In the genomic region with DNA sequence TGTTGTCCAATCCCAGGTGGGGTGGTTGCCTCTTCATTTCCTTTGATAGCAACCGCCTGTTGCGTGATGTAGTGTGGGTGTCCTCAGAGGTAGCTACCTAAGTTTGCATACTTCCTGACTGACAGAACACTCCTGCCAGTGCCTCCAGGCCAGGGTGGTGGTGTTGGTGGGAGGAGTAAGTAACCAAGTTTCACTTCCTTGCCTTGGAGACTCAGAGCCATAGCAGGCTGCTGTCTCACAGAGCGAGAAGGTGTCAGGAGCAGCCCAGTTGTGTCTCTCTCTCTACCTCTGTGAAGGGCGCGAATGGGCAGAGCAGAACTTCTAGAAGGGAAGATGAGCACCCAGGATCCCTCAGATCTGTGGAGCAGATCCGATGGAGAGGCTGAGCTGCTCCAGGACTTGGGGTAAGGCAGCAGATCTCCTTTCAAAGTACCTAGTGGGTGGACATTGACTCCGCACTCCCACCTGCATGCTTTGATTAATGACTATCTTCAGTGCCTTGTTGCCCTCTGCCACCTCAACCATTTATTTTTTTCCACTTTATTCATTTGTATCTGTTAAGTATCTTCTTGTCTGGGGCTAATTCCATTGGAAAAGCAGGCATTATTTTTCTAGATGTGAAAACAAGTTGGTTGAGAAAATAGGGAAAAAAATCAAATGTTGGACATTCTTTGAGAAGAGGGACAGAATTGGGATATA, we compare ENCODE assay signal across 9 cellular contexts. TPM values are rescaled to one million over a fixed set of nuclear protein-coding genes. Genes with fewer than 3 reads are reported as not detected.
A peak's percentile ranks its signal among the peaks of the same experiment; 100 is the strongest.
DNase-seq lines count a peak whose midpoint lies in the region; ATAC-seq and TF ChIP-seq lines count a peak whose summit lies in the region.
"Had no signal": no experiment of that assay in that cellular context is flagged by ENCODE, and none has a peak within 500 bp of the region (broad histone marks: within the 10 kb centered on the region; RNA-seq: fewer than 3 reads in every experiment).

A gene with protein sequence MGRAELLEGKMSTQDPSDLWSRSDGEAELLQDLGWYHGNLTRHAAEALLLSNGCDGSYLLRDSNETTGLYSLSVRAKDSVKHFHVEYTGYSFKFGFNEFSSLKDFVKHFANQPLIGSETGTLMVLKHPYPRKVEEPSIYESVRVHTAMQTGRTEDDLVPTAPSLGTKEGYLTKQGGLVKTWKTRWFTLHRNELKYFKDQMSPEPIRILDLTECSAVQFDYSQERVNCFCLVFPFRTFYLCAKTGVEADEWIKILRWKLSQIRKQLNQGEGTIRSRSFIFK (plus strand): TSS at position 217 of the 699 bp plus-strand sequence. CDS start 87 bp downstream, at position 304.

- H3K27me3 ChIP-seq in CD4-positive, CD25-positive, alpha-beta regulatory T cell (ENCODE audit: control insufficient read depth, insufficient read depth, low read length) = no peaks in the 10 kb centered on the region
- H3K27me3 ChIP-seq in esophagus (ENCODE audit: control insufficient read depth in 1 of 2, insufficient read depth in 2 of 2, low read length in 2 of 2) = no peaks in the 10 kb centered on the region

- no peaks in the 10 kb centered on the region for H3K36me3 Mint-ChIP-seq in CD4-positive, CD25-positive, alpha-beta regulatory T cell
- peaks cover 4% of the 10 kb centered on the region for H3K36me3 Mint-ChIP-seq in IgD-negative memory B cell

- H3K4me1 ChIP-seq in CD4-positive, CD25-positive, alpha-beta regulatory T cell (ENCODE audit: control insufficient read depth, insufficient read depth, low read length, poor library complexity, severe bottlenecking) = peaks cover 61% of the 10 kb centered on the region
- H3K4me1 ChIP-seq in esophagus (ENCODE audit: control insufficient read depth in 2 of 2, insufficient read depth in 2 of 2, low read length in 1 of 2) = no peaks in the 10 kb centered on the region

- peaks cover 26 to 65% (median 52%) of the 10 kb centered on the region in 4 donors for H3K4me1 Mint-ChIP-seq in CD4-positive, CD25-positive, alpha-beta regulatory T cell
- H3K4me1 Mint-ChIP-seq in IgD-negative memory B cell = peaks cover 22 to 42% (median 42%) of the 10 kb centered on the region in 3 donors

- H3K4me3 Mint-ChIP-seq in CD4-positive, CD25-positive, alpha-beta regulatory T cell = peak within 1 kb of the TSS; percentile 87 to 96 (median 91)
- peak within 1 kb of the TSS; percentile 92 to 99 (median 93) for H3K4me3 Mint-ChIP-seq in IgD-negative memory B cell

- peak; percentile 93 to 94 for ATAC-seq in CD4-positive, CD25-positive, alpha-beta regulatory T cell (ENCODE audit: low read depth in 2 of 2)
- peak; percentile 95 for ATAC-seq in GM21367 (IDR thresholded peaks at IDR 0.05; ENCODE audit: unreplicated experiment)

- peak within 1 kb of the TSS; percentile 92 to 97 (median 96) for H3K27ac Mint-ChIP-seq in CD4-positive, CD25-positive, alpha-beta regulatory T cell
- H3K27ac Mint-ChIP-seq in IgD-negative memory B cell = peak within 1 kb of the TSS; percentile 82 to 98 (median 91)

- H3K27me3 Mint-ChIP-seq in CD4-positive, CD25-positive, alpha-beta regulatory T cell = no peaks in the 10 kb centered on the region
- H3K27me3 Mint-ChIP-seq in IgD-negative memory B cell = peaks cover 2% of the 10 kb centered on the region

- H3K9me3 ChIP-seq in CD4-positive, CD25-positive, alpha-beta regulatory T cell (ENCODE audit: control insufficient read depth in 2 of 2, low read length in 2 of 2) = no peaks in the 10 kb centered on the region
- H3K9me3 ChIP-seq in esophagus (ENCODE audit: control insufficient read depth in 2 of 2, insufficient read depth in 1 of 2, low read depth in 1 of 2, low read length in 1 of 2) = no peaks in the 10 kb centered on the region

- peak within 1 kb of the TSS; percentile 78 for H3K27ac ChIP-seq in CD4-positive, CD25-positive, alpha-beta regulatory T cell (ENCODE audit: insufficient read depth, low read length, poor library complexity, severe bottlenecking)
- peak within 1 kb of the TSS; percentile 93 to 99 for H3K27ac ChIP-seq in esophagus (ENCODE audit: low read depth in 2 of 2, low read length in 1 of 2)

- H3K9me3 Mint-ChIP-seq in CD4-positive, CD25-positive, alpha-beta regulatory T cell = no peaks in the 10 kb centered on the region
- no peaks in the 10 kb centered on the region for H3K9me3 Mint-ChIP-seq in IgD-negative memory B cell

- POLR2A ChIA-PET in HEK293T (lab: Yijun Ruan, JAX) = interaction anchor here (0.5 kb wide), 1 partner anchor 253 kb away, joined by 3 read pairs; a partner anchor contains a TSS

- peak; percentile 56 to 95 (median 79) for DNase-seq in CD4-positive, CD25-positive, alpha-beta regulatory T cell
- peak; percentile 63 to 65 for DNase-seq in activated CD4-positive, alpha-beta T cell treated with anti-CD3 and anti-CD28 coated beads, Interleukin-2, amount 50 U/mL, for 4 hours
- peak; percentile 18 to 37 for DNase-seq in stimulated activated CD4-positive, alpha-beta T cell treated with anti-CD3 and anti-CD28 coated beads, Interleukin-1b, Interleukin-23, amount 100 ng/mL, for 1 hour (ENCODE audit: low read depth in 2 of 2)
- DNase-seq in HEK293T (ENCODE audit: extremely low spot score) = no peak
- DNase-seq in NCI-H2029 (lab: John Stamatoyannopoulos, UW) = no peak

- no peaks in the 10 kb centered on the region for H3K36me3 ChIP-seq in CD4-positive, CD25-positive, alpha-beta regulatory T cell (ENCODE audit: control insufficient read depth, insufficient read depth, low read length)
- H3K36me3 ChIP-seq in esophagus (ENCODE audit: control insufficient read depth in 2 of 2, insufficient read depth in 2 of 2, low read length in 1 of 2) = no peaks in the 10 kb centered on the region

- peak within 1 kb of the TSS; percentile 91 for H3K4me3 ChIP-seq in CD4-positive, CD25-positive, alpha-beta regulatory T cell (ENCODE audit: low read depth, low read length)
- peak within 1 kb of the TSS; percentile 61 to 68 for H3K4me3 ChIP-seq in esophagus (ENCODE audit: low read depth in 1 of 2, low read length in 2 of 2)

- 40 to 60% methylated on average over 7 of the region's 7 CpGs for WGBS in esophagus, 2 donors

- CTCF ChIA-PET in HEK293T (lab: Yijun Ruan, JAX) = no interaction called here

TF ChIP-seq in HEK293T, 16 proteins besides CTCF, POLR2A, EP300 and RAD21:
- TF ChIP-seq FOXM1 (IDR thresholded peaks at IDR 0.05; ENCODE audit: borderline replicate concordance) (no peak), FOXA1 (IDR thresholded peaks at IDR 0.05) (no peak), ARNT (IDR thresholded peaks at IDR 0.05) (no peak), FOXK2 (IDR thresholded peaks at IDR 0.05) (no peak), BHLHE40 (IDR thresholded peaks at IDR 0.05; ENCODE audit: borderline replicate concordance) (no peak), ZNF384 (IDR thresholded peaks at IDR 0.05) (no peak), SP1 (IDR thresholded peaks at IDR 0.05) (no peak), SUZ12 (IDR thresholded peaks at IDR 0.05) (no peak), TARDBP (IDR thresholded peaks at IDR 0.05) (no peak), ELF4 (IDR thresholded peaks at IDR 0.05) (no peak), CTBP1 (IDR thresholded peaks at IDR 0.05; ENCODE audit: borderline replicate concordance) (no peak), HDGF (IDR thresholded peaks at IDR 0.05; ENCODE audit: borderline replicate concordance) (no peak), NFRKB (IDR thresholded peaks at IDR 0.05) (no peak), L3MBTL2 (conservative IDR thresholded peaks at IDR 0.05) (no peak), LEF1 (IDR thresholded peaks at IDR 0.05; ENCODE audit: borderline replicate concordance) (no peak)
- TF ChIP-seq, protein P1, sequence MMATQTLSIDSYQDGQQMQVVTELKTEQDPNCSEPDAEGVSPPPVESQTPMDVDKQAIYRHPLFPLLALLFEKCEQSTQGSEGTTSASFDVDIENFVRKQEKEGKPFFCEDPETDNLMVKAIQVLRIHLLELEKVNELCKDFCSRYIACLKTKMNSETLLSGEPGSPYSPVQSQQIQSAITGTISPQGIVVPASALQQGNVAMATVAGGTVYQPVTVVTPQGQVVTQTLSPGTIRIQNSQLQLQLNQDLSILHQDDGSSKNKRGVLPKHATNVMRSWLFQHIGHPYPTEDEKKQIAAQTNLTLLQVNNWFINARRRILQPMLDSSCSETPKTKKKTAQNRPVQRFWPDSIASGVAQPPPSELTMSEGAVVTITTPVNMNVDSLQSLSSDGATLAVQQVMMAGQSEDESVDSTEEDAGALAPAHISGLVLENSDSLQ (IDR thresholded peaks at IDR 0.05) = no peak
TF ChIP-seq in HEK293T: peak in this region for 0.

RNA-seq across cellular contexts. Expression of the gene that starts here (rescaled TPM):
- total RNA-seq in CD4-positive, CD25-positive, alpha-beta regulatory T cell = 29.8 TPM
- 10 to 100 TPM; 25.0 to 42.8 (median 31.7) TPM for polyA plus RNA-seq in CD4-positive, CD25-positive, alpha-beta regulatory T cell
- polyA plus RNA-seq in IgD-negative memory B cell (172 TPM), esophagus (10 to 100 TPM; 29.1 to 40.6 TPM)
- total RNA-seq: fibroblast of lung had no signal
- polyA plus RNA-seq: fibroblast of lung had no signal

Comparison
In these comparisons a context has a peak if more than half of its experiments do, and no peak if none do; other contexts are left out.
1. DNase-seq: peak in CD4-positive, CD25-positive, alpha-beta regulatory T cell (3 of 3), activated CD4-positive, alpha-beta T cell treated with anti-CD3 and anti-CD28 coated beads, Interleukin-2, amount 50 U/mL, for 4 hours (2 of 2) and stimulated activated CD4-positive, alpha-beta T cell treated with anti-CD3 and anti-CD28 coated beads, Interleukin-1b, Interleukin-23, amount 100 ng/mL, for 1 hour (2 of 2); none in HEK293T (single experiment) and NCI-H2029 (single experiment).